ENCODE assay signal across 11 cellular contexts in genomic region chr19:49874503-49875157, GRCh38. TPM values are rescaled to one million over a fixed set of nuclear protein-coding genes. Genes with fewer than 3 reads are reported as not detected.
A peak's percentile ranks its signal among the peaks of the same experiment; 100 is the strongest.
DNase-seq lines count a peak whose midpoint lies in the region; ATAC-seq and TF ChIP-seq lines count a peak whose summit lies in the region.
"Had no signal": no experiment of that assay in that cellular context is flagged by ENCODE, and none has a peak within 500 bp of the region (broad histone marks: within the 10 kb centered on the region; RNA-seq: fewer than 3 reads in every experiment).

No MANE protein-coding gene starts in this region.

- no peaks in the 10 kb centered on the region for H3K9me3 Mint-ChIP-seq in activated naive CD8-positive, alpha-beta T cell (ENCODE audit: low read depth)

- CTCF ChIA-PET in AG04449 (lab: Yijun Ruan, JAX) = interaction anchor here (1.6 kb wide), 1 partner anchor 10 kb away, joined by 3 read pairs; no protein-coding TSS in a partner anchor

- H3K27ac Mint-ChIP-seq in activated naive CD8-positive, alpha-beta T cell = no peak overlapping the region

- H3K27me3 Mint-ChIP-seq in activated naive CD8-positive, alpha-beta T cell = no peaks in the 10 kb centered on the region

- no peaks in the 10 kb centered on the region for H3K9me3 ChIP-seq in GM23248 (ENCODE audit: low read depth)
- H3K9me3 ChIP-seq: ascending aorta, sigmoid colon had no signal

- peak overlapping the region; percentile 98 for H3K9ac ChIP-seq in GM23248

- no peaks in the 10 kb centered on the region for H3K36me3 Mint-ChIP-seq in activated naive CD8-positive, alpha-beta T cell

- H3K4me2 ChIP-seq in GM23248 (ENCODE audit: unreplicated experiment) = peak overlapping the region; percentile 93

- H3K36me3 ChIP-seq in GM23248 (ENCODE audit: low read depth) = 0 out of 2 replicates have a peak, but pooled peaks cover 2% of the 10 kb centered on the region

- H3K4me1 Mint-ChIP-seq in activated naive CD8-positive, alpha-beta T cell (ENCODE audit: low read depth) = peaks cover 31% of the 10 kb centered on the region

- H3K4me3 ChIP-seq in AG04449 (ENCODE audit: low read depth, low read length) (peak overlapping the region; percentile 100; the same call in 1 of the 2 replicates), GM23248 (peak overlapping the region; percentile 96)

- no peak for TF ChIP-seq CTCF in AG04449 (IDR thresholded peaks at IDR 0.05; ENCODE audit: insufficient read depth, low read length, missing control alignments)

- in situ Hi-C loops in GM23248 (cut with MboI) = no loop called here

- POLR2A ChIA-PET in AG04449 (lab: Yijun Ruan, JAX) = interaction anchor here (2.0 kb wide), 1 partner anchor 16 kb away, joined by 7 read pairs; no protein-coding TSS in a partner anchor

- H3F3A ChIP-seq in GM23248 (ENCODE audit: insufficient read depth) = 0 out of 2 replicates have a peak, but pooled peaks cover 6% of the 10 kb centered on the region

- WGBS in GM23248 (ENCODE audit: low coverage in 1 of 2, low lambda C conversion rate in 2 of 2, missing lambda C conversion rate in 2 of 2), 2 experiments = 93 to 94% methylated on average over 11 of the region's 11 CpGs

- H4K20me1 ChIP-seq in GM23248 (ENCODE audit: insufficient read depth) = no peaks in the 10 kb centered on the region

- H3K27me3 ChIP-seq in GM23248 (replicated peaks; ENCODE audit: insufficient read depth) = no peaks in the 10 kb centered on the region
- H3K27me3 ChIP-seq: ascending aorta, sigmoid colon had no signal

- no peak overlapping the region for H3K27ac ChIP-seq in GM23248

- H2AFZ ChIP-seq in GM23248 = no peak overlapping the region

- H3K79me2 ChIP-seq in GM23248 (ENCODE audit: insufficient read depth) = peaks cover 63% of the 10 kb centered on the region

- no peak for DNase-seq in AG04449 (ENCODE audit: low read depth, low spot score)
- no peak for DNase-seq in GM23248
- DNase-seq in kidney tubule cell (ENCODE audit: low spot score) = peak; percentile 43
- no peak for DNase-seq in stimulated activated naive CD4-positive, alpha-beta T cell treated with Interleukin-2 at 50 U/mL for 16 hours (lab: John Stamatoyannopoulos, UW)
- DNase-seq in NCI-H1436 (lab: John Stamatoyannopoulos, UW) = no peak
- no peak for DNase-seq in NCI-H1105 treated with DMSO at 0.1 percent for 48 hours (lab: John Stamatoyannopoulos, UW)
- DNase-seq: NCI-H524, sigmoid colon had no signal

- ATAC-seq in GM21717 (IDR thresholded peaks at IDR 0.05; ENCODE audit: unreplicated experiment) = no peak

- peaks cover 17% of the 10 kb centered on the region for H3K4me1 ChIP-seq in GM23248 (ENCODE audit: insufficient read depth)

- no peaks in the 10 kb centered on the region for H3K9me2 ChIP-seq in GM23248 (ENCODE audit: insufficient read depth)

- H3K4me3 Mint-ChIP-seq in activated naive CD8-positive, alpha-beta T cell = peak overlapping the region; percentile 17

RNA-seq across cellular contexts. Expression of gene AKT1S1, which starts 2.5 kb away (rescaled TPM):
- total RNA-seq in GM23248 (2014; rRNA removed; shearing (Covaris generic)) = 11.6 and 17.3 TPM in 2 replicates
- polyA plus RNA-seq in GM23248 (2016; fragmentation: Nextera tagmentation; extraction: Ambion mirVana) = 60.4 and 65.2 TPM in 2 replicates

RNA-seq across cellular contexts. Expression of gene TBC1D17, which starts 2.9 kb away (rescaled TPM):
- total RNA-seq in GM23248 (2014; rRNA removed; shearing (Covaris generic)) = 6.3 and 6.6 TPM in 2 replicates
- polyA plus RNA-seq in GM23248 (2016; fragmentation: Nextera tagmentation; extraction: Ambion mirVana) = 32.4 and 33.0 TPM in 2 replicates

RNA-seq across cellular contexts. Expression of gene PNKP, which starts 7.3 kb away (rescaled TPM):
- 31.5 and 35.9 TPM in 2 replicates for total RNA-seq in GM23248 (2014; rRNA removed; shearing (Covaris generic))
- 32.7 and 42.2 TPM in 2 replicates for polyA plus RNA-seq in GM23248 (2016; fragmentation: Nextera tagmentation; extraction: Ambion mirVana)

RNA-seq across cellular contexts. Expression of gene IL4I1, which starts 22.1 kb away (rescaled TPM):
- total RNA-seq in GM23248 (2014; rRNA removed; shearing (Covaris generic)) = not detected in 2 replicates
- polyA plus RNA-seq in GM23248 (2016; fragmentation: Nextera tagmentation; extraction: Ambion mirVana) = 0.66 and 0.91 TPM in 2 replicates

RNA-seq across cellular contexts. Expression of gene PTOV1, which starts 23.7 kb away (rescaled TPM):
- 53.1 and 88.0 TPM in 2 replicates for total RNA-seq in GM23248 (2014; rRNA removed; shearing (Covaris generic))
- 88.9 and 91.7 TPM in 2 replicates for polyA plus RNA-seq in GM23248 (2016; fragmentation: Nextera tagmentation; extraction: Ambion mirVana)
